8 cellular contexts compared by ENCODE assay signal in the genomic region with DNA sequence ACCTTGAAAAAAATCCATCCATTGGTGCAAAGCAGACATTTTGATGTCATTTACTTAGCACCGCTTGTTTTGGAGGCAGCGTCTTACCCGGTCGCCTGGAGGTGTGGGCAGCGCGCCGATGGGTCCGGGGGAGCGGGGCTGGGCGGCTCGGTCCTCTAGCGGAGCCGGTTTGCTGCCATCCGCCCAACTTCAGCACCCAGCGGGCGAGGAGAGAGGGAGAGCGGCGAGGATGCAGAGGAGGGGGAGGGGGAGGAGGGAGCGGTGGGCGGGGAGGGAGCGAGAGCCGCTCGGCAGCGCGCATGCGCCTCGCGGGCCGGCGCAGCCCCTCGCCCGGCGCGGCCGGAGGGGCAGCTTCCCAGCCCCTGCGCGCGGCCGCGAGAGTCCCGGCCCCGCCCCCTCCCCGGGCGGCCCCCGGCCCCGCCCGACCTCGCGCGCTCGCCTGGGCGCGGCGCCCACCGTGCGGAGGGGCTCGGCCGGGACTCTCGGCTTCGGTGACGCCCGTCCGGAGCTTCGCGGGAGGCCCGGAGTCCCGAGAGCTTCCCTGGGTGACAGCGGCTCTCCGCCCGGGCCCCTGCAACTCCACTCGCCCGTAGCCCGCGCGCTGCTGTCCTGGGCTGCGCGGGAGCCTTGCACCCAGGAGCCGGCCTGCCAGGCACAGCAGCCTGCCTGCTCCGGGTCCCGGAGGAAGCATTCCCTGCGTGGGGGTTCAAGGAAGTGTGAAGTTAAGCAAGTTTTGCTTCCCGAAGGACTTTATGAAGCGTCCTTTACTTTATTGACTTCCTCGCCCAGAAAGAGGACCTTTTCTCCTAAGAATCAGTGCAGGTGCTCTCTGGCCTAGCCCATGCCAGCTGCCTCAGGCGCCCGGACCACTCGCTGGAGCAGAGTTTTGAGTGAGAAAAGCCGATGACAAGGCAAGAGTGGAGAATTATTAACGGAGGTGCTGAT. TPM values are rescaled to one million over a fixed set of nuclear protein-coding genes. Genes with fewer than 3 reads are reported as not detected.
A peak's percentile ranks its signal among the peaks of the same experiment; 100 is the strongest.
DNase-seq lines count a peak whose midpoint lies in the region; ATAC-seq and TF ChIP-seq lines count a peak whose summit lies in the region.

A gene with protein sequence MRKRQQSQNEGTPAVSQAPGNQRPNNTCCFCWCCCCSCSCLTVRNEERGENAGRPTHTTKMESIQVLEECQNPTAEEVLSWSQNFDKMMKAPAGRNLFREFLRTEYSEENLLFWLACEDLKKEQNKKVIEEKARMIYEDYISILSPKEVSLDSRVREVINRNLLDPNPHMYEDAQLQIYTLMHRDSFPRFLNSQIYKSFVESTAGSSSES (minus strand): TSS at position 246 of the 945 bp plus-strand sequence. CDS start 87,264 bp downstream, outside the sequence.

- peaks cover 16% of the 10 kb centered on the region for H3K4me1 ChIP-seq in upper lobe of right lung

- H3K4me1 Mint-ChIP-seq in activated naive CD4-positive, alpha-beta T cell treated with anti-CD3 and anti-CD28 coated beads, Interleukin-2, amount 10 ng/mL, durations not matched to agents 7 days and 5 days: peaks cover 13% of the 10 kb centered on the region
- peaks cover 13% of the 10 kb centered on the region for H3K4me1 Mint-ChIP-seq in activated T-cell treated with anti-CD3 and anti-CD28 coated beads, Interleukin-2, amount 50 U/mL, for 4 hours (ENCODE audit: low read depth)
- H3K4me1 Mint-ChIP-seq in naive thymus-derived CD8-positive, alpha-beta T cell: peaks cover 6 to 29% (median 24%) of the 10 kb centered on the region in 4 donors

- TF ChIP-seq CTCF in upper lobe of right lung (IDR thresholded peaks at IDR 0.05): no peak

- H3K9me3 Mint-ChIP-seq in activated naive CD4-positive, alpha-beta T cell treated with anti-CD3 and anti-CD28 coated beads, Interleukin-2, amount 10 ng/mL, durations not matched to agents 7 days and 5 days: no peaks in the 10 kb centered on the region
- no peaks in the 10 kb centered on the region for H3K9me3 Mint-ChIP-seq in activated T-cell treated with anti-CD3 and anti-CD28 coated beads, Interleukin-2, amount 50 U/mL, for 4 hours
- peaks cover 0 to 6% (median 0%) of the 10 kb centered on the region in 9 donors for H3K9me3 Mint-ChIP-seq in naive thymus-derived CD8-positive, alpha-beta T cell

- intact Hi-C loops in upper lobe of right lung (cut with DNase I): no loop called here

- H3K9me3 ChIP-seq in upper lobe of right lung: no peaks in the 10 kb centered on the region

- CTCF ChIA-PET in activated naive CD4-positive, alpha-beta T cell treated with anti-CD3 and anti-CD28 coated beads, Interleukin-2, amount 10 ng/mL, durations not matched to agents 7 days and 5 days (lab: Charles Lee): no interaction called here

- ATAC-seq in HG02870 (IDR thresholded peaks at IDR 0.05; ENCODE audit: unreplicated experiment) (peak; percentile 49), upper lobe of right lung (peak; percentile 73)
- ATAC-seq in activated T-cell treated with anti-CD3 and anti-CD28 coated beads, Interleukin-2, amount 50 U/mL, for 4 hours: peak; percentile 56 to 60
- peak; percentile 48 to 64 for ATAC-seq in naive thymus-derived CD8-positive, alpha-beta T cell

- POLR2A ChIA-PET in naive thymus-derived CD8-positive, alpha-beta T cell (lab: Charles Lee): no interaction called here

- no peak within 1 kb of the TSS for H3K27ac ChIP-seq in upper lobe of right lung

- H3K27me3 Mint-ChIP-seq in activated naive CD4-positive, alpha-beta T cell treated with anti-CD3 and anti-CD28 coated beads, Interleukin-2, amount 10 ng/mL, durations not matched to agents 7 days and 5 days: peaks cover 52% of the 10 kb centered on the region
- peaks cover 42% of the 10 kb centered on the region for H3K27me3 Mint-ChIP-seq in activated T-cell treated with anti-CD3 and anti-CD28 coated beads, Interleukin-2, amount 50 U/mL, for 4 hours (ENCODE audit: low read depth)
- peaks cover 15 to 61% (median 42%) of the 10 kb centered on the region in 5 donors for H3K27me3 Mint-ChIP-seq in naive thymus-derived CD8-positive, alpha-beta T cell

- H3K4me3 Mint-ChIP-seq in activated naive CD4-positive, alpha-beta T cell treated with anti-CD3 and anti-CD28 coated beads, Interleukin-2, amount 10 ng/mL, durations not matched to agents 7 days and 5 days: peak within 1 kb of the TSS; percentile 74
- H3K4me3 Mint-ChIP-seq in activated T-cell treated with anti-CD3 and anti-CD28 coated beads, Interleukin-2, amount 50 U/mL, for 4 hours: peak within 1 kb of the TSS; percentile 71
- H3K4me3 Mint-ChIP-seq in naive thymus-derived CD8-positive, alpha-beta T cell: peak within 1 kb of the TSS; percentile 74 to 90 (median 87)

- H3K27ac Mint-ChIP-seq in activated naive CD4-positive, alpha-beta T cell treated with anti-CD3 and anti-CD28 coated beads, Interleukin-2, amount 10 ng/mL, durations not matched to agents 7 days and 5 days: no peak within 1 kb of the TSS
- H3K27ac Mint-ChIP-seq in naive thymus-derived CD8-positive, alpha-beta T cell: peak within 1 kb of the TSS in 1 of 10 donors; percentile 37

- H3K36me3 ChIP-seq in upper lobe of right lung: no peaks in the 10 kb centered on the region

- H3K27me3 ChIP-seq in upper lobe of right lung: peaks cover 39% of the 10 kb centered on the region

- peak within 1 kb of the TSS; percentile 56 for H3K4me3 ChIP-seq in upper lobe of right lung

- H3K36me3 Mint-ChIP-seq in activated naive CD4-positive, alpha-beta T cell treated with anti-CD3 and anti-CD28 coated beads, Interleukin-2, amount 10 ng/mL, durations not matched to agents 7 days and 5 days: no peaks in the 10 kb centered on the region
- H3K36me3 Mint-ChIP-seq in activated T-cell treated with anti-CD3 and anti-CD28 coated beads, Interleukin-2, amount 50 U/mL, for 4 hours (ENCODE audit: insufficient read depth): no peaks in the 10 kb centered on the region
- no peaks in the 10 kb centered on the region for H3K36me3 Mint-ChIP-seq in naive thymus-derived CD8-positive, alpha-beta T cell

- DNase-seq in activated naive CD4-positive, alpha-beta T cell treated with anti-CD3 and anti-CD28 coated beads, Interleukin-2, amount 10 ng/mL, durations not matched to agents 7 days and 5 days: peak; percentile 57
- DNase-seq in activated naive CD4-positive, alpha-beta T cell treated with anti-CD3 and anti-CD28 coated beads, Interleukin-2, amount 50 U/mL, for 16 hours: no peak
- DNase-seq in NCI-H2171 treated with DMSO at 0.1 percent for 48 hours (lab: John Stamatoyannopoulos, UW) (peak; percentile 64), fibroblast of the conjunctiva (ENCODE audit: low read depth) (peak; percentile 61), upper lobe of right lung (peak; percentile 74)
- DNase-seq in activated T-cell treated with anti-CD3 and anti-CD28 coated beads, Interleukin-2, amount 50 U/mL, for 4 hours: no peak
- peak in 4 of 10 donors; percentile 5 to 24 (median 20) for DNase-seq in naive thymus-derived CD8-positive, alpha-beta T cell

RNA-seq across cellular contexts. Expression of the gene that starts here (rescaled TPM):
- total RNA-seq in activated T-cell treated with anti-CD3 and anti-CD28 coated beads, Interleukin-2, amount 50 U/mL, for 4 hours: not detected
- not detected for total RNA-seq in naive thymus-derived CD8-positive, alpha-beta T cell
- polyA plus RNA-seq in naive thymus-derived CD8-positive, alpha-beta T cell: under 1 TPM in 1 of 3 donors, not detected in 2; 0.13 TPM
- total RNA-seq in upper lobe of right lung: 0.26 TPM

Comparison
In these comparisons a context has a peak if more than half of its experiments do, and no peak if none do; other contexts are left out.
1. DNase-seq: peak in activated naive CD4-positive, alpha-beta T cell treated with anti-CD3 and anti-CD28 coated beads, Interleukin-2, amount 10 ng/mL, durations not matched to agents 7 days and 5 days (single experiment), NCI-H2171 treated with DMSO at 0.1 percent for 48 hours (single experiment) and fibroblast of the conjunctiva (single experiment); none in activated naive CD4-positive, alpha-beta T cell treated with anti-CD3 and anti-CD28 coated beads, Interleukin-2, amount 50 U/mL, for 16 hours (single experiment) and activated T-cell treated with anti-CD3 and anti-CD28 coated beads, Interleukin-2, amount 50 U/mL, for 4 hours (single experiment).
2. Peak in ATAC-seq in activated T-cell treated with anti-CD3 and anti-CD28 coated beads, Interleukin-2, amount 50 U/mL, for 4 hours; RNA of the gene not detected or under 1 TPM.
3. Peak in ATAC-seq in naive thymus-derived CD8-positive, alpha-beta T cell; RNA of the gene not detected or under 1 TPM.
4. Peak in DNase-seq, ATAC-seq and H3K4me3 ChIP-seq in upper lobe of right lung; RNA of the gene not detected or under 1 TPM.
5. Peak in every context shown above with its lines, with median percentiles within 50 percentile points of each other: H3K4me3 Mint-ChIP-seq and ATAC-seq.